10 cellular contexts compared by ENCODE assay signal in the genomic region with DNA sequence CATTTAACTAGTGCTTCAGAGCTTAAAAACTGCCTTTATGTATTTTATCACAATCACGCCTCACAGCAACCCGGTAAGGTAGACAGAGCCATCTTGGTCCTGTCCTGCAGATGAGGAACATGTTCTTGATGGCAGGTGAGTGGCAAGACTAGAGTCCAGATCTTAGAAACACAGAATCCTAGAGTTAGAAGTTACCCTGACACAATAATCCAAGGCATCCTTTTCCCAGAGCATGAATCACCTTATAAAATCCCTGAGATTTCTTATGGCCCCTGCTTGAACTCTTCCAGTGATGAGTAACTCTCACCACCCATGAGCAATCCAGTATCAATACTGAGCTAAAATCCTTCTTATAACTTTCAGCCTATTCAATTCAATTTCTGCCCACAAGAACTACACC. TPM values are rescaled to one million over a fixed set of nuclear protein-coding genes. Genes with fewer than 3 reads are reported as not detected.
DNase-seq lines count a peak whose midpoint lies in the region; ATAC-seq and TF ChIP-seq lines count a peak whose summit lies in the region.
"Had no signal": no experiment of that assay in that cellular context is flagged by ENCODE, and none has a peak within 500 bp of the region (broad histone marks: within the 10 kb centered on the region; RNA-seq: fewer than 3 reads in every experiment).

No MANE protein-coding gene starts in this region.

- H3K4me1 ChIP-seq in skeletal muscle tissue (ENCODE audit: control insufficient read depth in 3 of 3, insufficient read depth in 3 of 3, low read length in 3 of 3), result peaks cover 41 to 54% (median 48%) of the 10 kb centered on the region in 3 donors

- peaks cover 26 to 48% (median 30%) of the 10 kb centered on the region in 3 donors for H3K36me3 ChIP-seq in skeletal muscle tissue (ENCODE audit: control insufficient read depth in 3 of 3, insufficient read depth in 3 of 3, low read length in 3 of 3)

- TF ChIP-seq CTCF in activated CD8-positive, alpha-beta T cell treated with anti-CD3 and anti-CD28 coated beads for 36 hours (IDR thresholded peaks at IDR 0.05), result no peak
- no peak for TF ChIP-seq CTCF in fibroblast of pulmonary artery (IDR thresholded peaks at IDR 0.05; ENCODE audit: low read length, missing control alignments)

- H3K27me3 ChIP-seq in skeletal muscle tissue (ENCODE audit: control insufficient read depth in 3 of 3, insufficient read depth in 3 of 3, low read length in 3 of 3), result no peaks in the 10 kb centered on the region

- H3K4me1 Mint-ChIP-seq in activated CD8-positive, alpha-beta T cell treated with anti-CD3 and anti-CD28 coated beads for 36 hours (ENCODE audit: low read depth), result peaks cover 30% of the 10 kb centered on the region
- H3K4me1 Mint-ChIP-seq in activated CD8-positive, alpha-beta T cell treated with anti-CD3 and anti-CD28 coated beads, Interleukin-2, amount 10 ng/mL, durations not matched to agents 7 days and 5 days (ENCODE audit: low read depth), result peaks cover 18% of the 10 kb centered on the region

- H3K36me3 Mint-ChIP-seq in activated CD8-positive, alpha-beta T cell treated with anti-CD3 and anti-CD28 coated beads for 36 hours (ENCODE audit: low read depth), result peaks cover 28% of the 10 kb centered on the region
- peaks cover 31% of the 10 kb centered on the region for H3K36me3 Mint-ChIP-seq in activated CD8-positive, alpha-beta T cell treated with anti-CD3 and anti-CD28 coated beads, Interleukin-2, amount 10 ng/mL, durations not matched to agents 7 days and 5 days (ENCODE audit: low read depth)

- peak overlapping the region in 1 of 3 donors; percentile 62 for H3K9ac ChIP-seq in skeletal muscle tissue (ENCODE audit: low read depth in 1 of 3, low read length in 3 of 3)

- POLR2A ChIA-PET in activated CD8-positive, alpha-beta T cell treated with anti-CD3 and anti-CD28 coated beads for 36 hours (lab: Charles Lee), result interaction anchor here (1.1 kb wide), 1 partner anchor 31 kb away, joined by 5 read pairs; no protein-coding TSS in a partner anchor
- POLR2A ChIA-PET in activated CD8-positive, alpha-beta T cell treated with anti-CD3 and anti-CD28 coated beads, Interleukin-2, amount 10 ng/mL, durations not matched to agents 7 days and 5 days (lab: Charles Lee), result no interaction called here

- H3K4me3 ChIP-seq in fibroblast of pulmonary artery (replicated peaks; ENCODE audit: low read depth, low read length), result no peak overlapping the region
- H3K4me3 ChIP-seq in skeletal muscle tissue (ENCODE audit: low read length in 3 of 3), result no peak overlapping the region

- no peaks in the 10 kb centered on the region for H3K27me3 Mint-ChIP-seq in activated CD8-positive, alpha-beta T cell treated with anti-CD3 and anti-CD28 coated beads for 36 hours
- no peaks in the 10 kb centered on the region for H3K27me3 Mint-ChIP-seq in activated CD8-positive, alpha-beta T cell treated with anti-CD3 and anti-CD28 coated beads, Interleukin-2, amount 10 ng/mL, durations not matched to agents 7 days and 5 days (ENCODE audit: low read depth)

- no peak for ATAC-seq in activated CD8-positive, alpha-beta T cell treated with anti-CD3 and anti-CD28 coated beads for 36 hours
- no peak for ATAC-seq in activated CD8-positive, alpha-beta T cell treated with anti-CD3 and anti-CD28 coated beads, Interleukin-2, amount 10 ng/mL, durations not matched to agents 7 days and 5 days
- ATAC-seq in GM18519 (IDR thresholded peaks at IDR 0.05; ENCODE audit: low FRiP score, unreplicated experiment), result no peak

- CTCF ChIA-PET in activated CD8-positive, alpha-beta T cell treated with anti-CD3 and anti-CD28 coated beads for 36 hours (lab: Charles Lee), result interaction anchor here (1.4 kb wide), 1 partner anchor 12 kb away, joined by 4 read pairs; no protein-coding TSS in a partner anchor
- CTCF ChIA-PET in activated CD8-positive, alpha-beta T cell treated with anti-CD3 and anti-CD28 coated beads, Interleukin-2, amount 10 ng/mL, durations not matched to agents 7 days and 5 days (lab: Charles Lee), result interaction anchor here (0.9 to 1.3 kb wide), 3 partner anchors 43 to 52 kb away, joined by 3 to 4 read pairs (median 3); no protein-coding TSS in a partner anchor

- peak overlapping the region; percentile 7 for H3K27ac Mint-ChIP-seq in activated CD8-positive, alpha-beta T cell treated with anti-CD3 and anti-CD28 coated beads for 36 hours
- H3K27ac Mint-ChIP-seq in activated CD8-positive, alpha-beta T cell treated with anti-CD3 and anti-CD28 coated beads, Interleukin-2, amount 10 ng/mL, durations not matched to agents 7 days and 5 days, result no peak overlapping the region

- H3K4me3 Mint-ChIP-seq in activated CD8-positive, alpha-beta T cell treated with anti-CD3 and anti-CD28 coated beads for 36 hours, result no peak overlapping the region
- no peak overlapping the region for H3K4me3 Mint-ChIP-seq in activated CD8-positive, alpha-beta T cell treated with anti-CD3 and anti-CD28 coated beads, Interleukin-2, amount 10 ng/mL, durations not matched to agents 7 days and 5 days

- H3K9me3 ChIP-seq in skeletal muscle tissue (ENCODE audit: control insufficient read depth in 3 of 3, low read length in 3 of 3), result no peaks in the 10 kb centered on the region

- H3K27ac ChIP-seq in skeletal muscle tissue (ENCODE audit: low read depth, low read length), result peak overlapping the region; percentile 95

- H3K9me3 Mint-ChIP-seq in activated CD8-positive, alpha-beta T cell treated with anti-CD3 and anti-CD28 coated beads for 36 hours, result peaks cover 3% of the 10 kb centered on the region
- no peaks in the 10 kb centered on the region for H3K9me3 Mint-ChIP-seq in activated CD8-positive, alpha-beta T cell treated with anti-CD3 and anti-CD28 coated beads, Interleukin-2, amount 10 ng/mL, durations not matched to agents 7 days and 5 days (ENCODE audit: insufficient read depth)

- DNase-seq in activated CD8-positive, alpha-beta T cell treated with anti-CD3 and anti-CD28 coated beads for 36 hours, result no peak
- no peak for DNase-seq in activated CD8-positive, alpha-beta T cell treated with anti-CD3 and anti-CD28 coated beads, Interleukin-2, amount 10 ng/mL, durations not matched to agents 7 days and 5 days
- DNase-seq in RPMI7951 (ENCODE audit: low read depth) (peak; percentile 70), fibroblast of pulmonary artery (ENCODE audit: low read depth) (peak; percentile 61), posterior vena cava (ENCODE audit: low spot score) (no peak)
- no peak for DNase-seq in activated CD8-positive, alpha-beta memory T cell treated with anti-CD3 and anti-CD28 coated beads for 24 hours
- DNase-seq: anterior cingulate cortex had no signal

- intact Hi-C loops in activated CD8-positive, alpha-beta T cell treated with anti-CD3 and anti-CD28 coated beads for 36 hours (cut with micrococcal nuclease), result no loop called here
- intact Hi-C loops in posterior vena cava (cut with DNase I), result no loop called here

RNA-seq across cellular contexts. Expression of a gene that starts 16.9 kb away (rescaled TPM):
- 1 to 10 TPM; 1.3 to 2.1 TPM for total RNA-seq in activated CD8-positive, alpha-beta T cell treated with anti-CD3 and anti-CD28 coated beads for 36 hours
- total RNA-seq in activated CD8-positive, alpha-beta T cell treated with anti-CD3 and anti-CD28 coated beads, Interleukin-2, amount 10 ng/mL, durations not matched to agents 7 days and 5 days, result 1 to 10 TPM; 3.3 to 4.8 TPM
- not detected in 2 replicates for total RNA-seq in RPMI7951 (2014; rRNA removed; shearing (Covaris generic))
- total RNA-seq in skeletal muscle tissue (13.6 TPM), posterior vena cava (1 to 10 TPM; 7.0 to 8.5 TPM)

RNA-seq across cellular contexts. Expression of a gene that starts 33.7 kb away (rescaled TPM):
- total RNA-seq in activated CD8-positive, alpha-beta T cell treated with anti-CD3 and anti-CD28 coated beads for 36 hours, result 10 to 100 TPM; 83.6 to 86.7 TPM
- total RNA-seq in activated CD8-positive, alpha-beta T cell treated with anti-CD3 and anti-CD28 coated beads, Interleukin-2, amount 10 ng/mL, durations not matched to agents 7 days and 5 days, result 10 to 100 TPM; 62.0 to 71.5 TPM
- total RNA-seq in RPMI7951 (2014; rRNA removed; shearing (Covaris generic)), result 81.9 and 86.8 TPM in 2 replicates
- 24.5 TPM for total RNA-seq in skeletal muscle tissue
- 10 to 100 TPM; 49.2 to 53.6 TPM for total RNA-seq in posterior vena cava

RNA-seq across cellular contexts. Expression of a gene that starts 45.8 kb away (rescaled TPM):
- total RNA-seq in activated CD8-positive, alpha-beta T cell treated with anti-CD3 and anti-CD28 coated beads for 36 hours, result not detected
- total RNA-seq in activated CD8-positive, alpha-beta T cell treated with anti-CD3 and anti-CD28 coated beads, Interleukin-2, amount 10 ng/mL, durations not matched to agents 7 days and 5 days, result not detected
- total RNA-seq in RPMI7951 (2014; rRNA removed; shearing (Covaris generic)), result 0.20 TPM in 1 of 2 replicates, not detected in the other
- total RNA-seq in skeletal muscle tissue (not detected), posterior vena cava (1 to 10 TPM; 2.7 to 6.2 TPM)
- total RNA-seq: A673 had no signal

RNA-seq across cellular contexts. Expression of a gene that starts 59.3 kb away (rescaled TPM):
- not detected for total RNA-seq in activated CD8-positive, alpha-beta T cell treated with anti-CD3 and anti-CD28 coated beads for 36 hours
- not detected for total RNA-seq in activated CD8-positive, alpha-beta T cell treated with anti-CD3 and anti-CD28 coated beads, Interleukin-2, amount 10 ng/mL, durations not matched to agents 7 days and 5 days
- not detected in 2 replicates for total RNA-seq in RPMI7951 (2014; rRNA removed; shearing (Covaris generic))
- total RNA-seq in skeletal muscle tissue (under 0.01 TPM), posterior vena cava (1 to 10 TPM; 2.4 to 6.2 TPM)

Comparison
In these comparisons a context has a peak if more than half of its experiments do, and no peak if none do; other contexts are left out.
1. DNase-seq: peak in RPMI7951 (single experiment) and fibroblast of pulmonary artery (single experiment); none in activated CD8-positive, alpha-beta T cell treated with anti-CD3 and anti-CD28 coated beads for 36 hours (single experiment), activated CD8-positive, alpha-beta T cell treated with anti-CD3 and anti-CD28 coated beads, Interleukin-2, amount 10 ng/mL, durations not matched to agents 7 days and 5 days (single experiment), posterior vena cava (single experiment) and activated CD8-positive, alpha-beta memory T cell treated with anti-CD3 and anti-CD28 coated beads for 24 hours (single experiment).